Comparison of ENCODE assay signal across 20 cellular contexts in the genomic region with DNA sequence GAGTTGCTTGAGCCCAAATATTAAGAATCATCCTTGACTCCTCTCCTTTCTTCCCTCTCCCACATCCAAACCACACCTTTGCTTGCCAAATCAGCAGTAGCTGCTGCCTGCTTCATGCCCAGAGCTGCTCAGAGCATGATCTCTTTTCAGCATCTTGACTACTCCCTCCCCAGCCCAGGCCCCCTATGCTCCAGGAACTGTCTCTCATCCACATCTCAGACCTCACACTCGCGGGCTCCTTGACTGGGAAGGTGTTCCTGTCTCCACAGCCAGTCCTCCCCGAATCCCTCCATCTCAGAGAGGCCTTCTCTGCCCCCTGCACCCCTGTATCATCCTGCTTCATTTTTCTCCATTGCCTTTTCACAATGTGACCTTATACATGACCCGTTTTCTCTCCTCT.
DNase-seq lines count a peak whose midpoint lies in the region; ATAC-seq, FAIRE-seq and TF ChIP-seq lines count a peak whose summit lies in the region.
"Had no signal": no experiment of that assay in that cellular context is flagged by ENCODE, and none has a peak within 500 bp of the region (broad histone marks: within the 10 kb centered on the region; RNA-seq: fewer than 3 reads in every experiment).

No MANE protein-coding gene starts in this region.

- H3K9me3 ChIP-seq in T-helper 17 cell (ENCODE audit: control insufficient read depth, low read length, poor library complexity, severe bottlenecking), result peaks cover 2% of the 10 kb centered on the region
- H3K9me3 ChIP-seq: Peyer's patch had no signal

- peaks cover 52% of the 10 kb centered on the region for H3K4me1 Mint-ChIP-seq in activated T-cell treated with anti-CD3 and anti-CD28 coated beads, Interleukin-2, amount 50 U/mL, for 24 hours (ENCODE audit: low read depth)
- H3K4me1 Mint-ChIP-seq in T-helper 17 cell, result peaks cover 19% of the 10 kb centered on the region
- H3K4me1 Mint-ChIP-seq: GM23338 had no signal

- peaks cover 21% of the 10 kb centered on the region for H3K27me3 Mint-ChIP-seq in activated T-cell treated with anti-CD3 and anti-CD28 coated beads, Interleukin-2, amount 50 U/mL, for 24 hours
- no peaks in the 10 kb centered on the region for H3K27me3 Mint-ChIP-seq in T-helper 17 cell

- no peaks in the 10 kb centered on the region for H3K36me3 Mint-ChIP-seq in activated T-cell treated with anti-CD3 and anti-CD28 coated beads, Interleukin-2, amount 50 U/mL, for 24 hours (ENCODE audit: low read depth)
- H3K36me3 Mint-ChIP-seq in T-helper 17 cell (ENCODE audit: low read depth), result no peaks in the 10 kb centered on the region

- no peak for TF ChIP-seq POLR2A in GM12891 (IDR thresholded peaks at IDR 0.05; ENCODE audit: low read depth, low read length)

- no peak overlapping the region for H3K27ac Mint-ChIP-seq in activated T-cell treated with anti-CD3 and anti-CD28 coated beads, Interleukin-2, amount 50 U/mL, for 24 hours
- H3K27ac Mint-ChIP-seq in T-helper 17 cell, result peak overlapping the region; percentile 83
- H3K27ac Mint-ChIP-seq: GM23338 had no signal

- H3K9me3 Mint-ChIP-seq in activated T-cell treated with anti-CD3 and anti-CD28 coated beads, Interleukin-2, amount 50 U/mL, for 24 hours, result peaks cover 13% of the 10 kb centered on the region

- no peak overlapping the region for H3K4me3 Mint-ChIP-seq in activated T-cell treated with anti-CD3 and anti-CD28 coated beads, Interleukin-2, amount 50 U/mL, for 24 hours
- H3K4me3 Mint-ChIP-seq in T-helper 17 cell, result no peak overlapping the region
- H3K4me3 Mint-ChIP-seq: GM23338 had no signal

- no peak for FAIRE-seq in GM12891 (lab: Jason Lieb, UNC)
- FAIRE-seq: A204.1 had no signal

- peak; percentile 20 for DNase-seq in activated T-cell treated with anti-CD3 and anti-CD28 coated beads, Interleukin-2, amount 50 U/mL, for 24 hours
- DNase-seq in activated T-cell treated with anti-CD3 and anti-CD28 coated beads for 4 hours (no peak), T-helper 17 cell (no peak), ecto neural progenitor cell (ENCODE audit: low spot score) (peak; percentile 22), NCI-H2081 (lab: John Stamatoyannopoulos, UW) (no peak), GM12891 (ENCODE audit: insufficient read length, low spot score) (no peak)
- DNase-seq in stimulated activated CD8-positive, alpha-beta memory T cell treated with anti-CD3 and anti-CD28 coated beads, Interleukin-4, amount 100 ng/mL, for 48 hours, result peak; percentile 22
- DNase-seq: CD4-positive, alpha-beta memory T cell; DMS153; GDM1; HCEC 1CT; MM.1S; NCI-H1092; NCI-H1436 treated with DMSO at 0.1 percent for 48 hours; NCI-H2029; NCI-H2171; NCI-H446 treated with DMSO at 0.1 percent for 48 hours had no signal

- ATAC-seq in T-helper 17 cell, result no peak
- ATAC-seq: GM23338 had no signal

TF ChIP-seq in GM12891, 5 proteins besides CTCF, POLR2A, EP300 and RAD21:
- TF ChIP-seq SPI1 (IDR thresholded peaks at IDR 0.05; ENCODE audit: low read depth, low read length), result no peak
- no peak for TF ChIP-seq POLR2AphosphoS5 (IDR thresholded peaks at IDR 0.05; ENCODE audit: low read depth, low read length)
- no peak for TF ChIP-seq TAF1 (IDR thresholded peaks at IDR 0.05; ENCODE audit: low read depth, low read length)
- TF ChIP-seq PAX5 (IDR thresholded peaks at IDR 0.05; ENCODE audit: insufficient read depth, low read length, severe bottlenecking), result no peak
- no peak for TF ChIP-seq POU2F2 (IDR thresholded peaks at IDR 0.05; ENCODE audit: low read depth, low read length)

Comparison
In these comparisons a context has a peak if more than half of its experiments do, and no peak if none do; other contexts are left out.
1. DNase-seq: peak in activated T-cell treated with anti-CD3 and anti-CD28 coated beads, Interleukin-2, amount 50 U/mL, for 24 hours (single experiment), ecto neural progenitor cell (single experiment) and stimulated activated CD8-positive, alpha-beta memory T cell treated with anti-CD3 and anti-CD28 coated beads, Interleukin-4, amount 100 ng/mL, for 48 hours (single experiment); none in activated T-cell treated with anti-CD3 and anti-CD28 coated beads for 4 hours (single experiment), T-helper 17 cell (0 of 3), NCI-H2081 (0 of 2) and GM12891 (single experiment).